Comparison of ENCODE assay signal across 11 cellular contexts in the genomic region with DNA sequence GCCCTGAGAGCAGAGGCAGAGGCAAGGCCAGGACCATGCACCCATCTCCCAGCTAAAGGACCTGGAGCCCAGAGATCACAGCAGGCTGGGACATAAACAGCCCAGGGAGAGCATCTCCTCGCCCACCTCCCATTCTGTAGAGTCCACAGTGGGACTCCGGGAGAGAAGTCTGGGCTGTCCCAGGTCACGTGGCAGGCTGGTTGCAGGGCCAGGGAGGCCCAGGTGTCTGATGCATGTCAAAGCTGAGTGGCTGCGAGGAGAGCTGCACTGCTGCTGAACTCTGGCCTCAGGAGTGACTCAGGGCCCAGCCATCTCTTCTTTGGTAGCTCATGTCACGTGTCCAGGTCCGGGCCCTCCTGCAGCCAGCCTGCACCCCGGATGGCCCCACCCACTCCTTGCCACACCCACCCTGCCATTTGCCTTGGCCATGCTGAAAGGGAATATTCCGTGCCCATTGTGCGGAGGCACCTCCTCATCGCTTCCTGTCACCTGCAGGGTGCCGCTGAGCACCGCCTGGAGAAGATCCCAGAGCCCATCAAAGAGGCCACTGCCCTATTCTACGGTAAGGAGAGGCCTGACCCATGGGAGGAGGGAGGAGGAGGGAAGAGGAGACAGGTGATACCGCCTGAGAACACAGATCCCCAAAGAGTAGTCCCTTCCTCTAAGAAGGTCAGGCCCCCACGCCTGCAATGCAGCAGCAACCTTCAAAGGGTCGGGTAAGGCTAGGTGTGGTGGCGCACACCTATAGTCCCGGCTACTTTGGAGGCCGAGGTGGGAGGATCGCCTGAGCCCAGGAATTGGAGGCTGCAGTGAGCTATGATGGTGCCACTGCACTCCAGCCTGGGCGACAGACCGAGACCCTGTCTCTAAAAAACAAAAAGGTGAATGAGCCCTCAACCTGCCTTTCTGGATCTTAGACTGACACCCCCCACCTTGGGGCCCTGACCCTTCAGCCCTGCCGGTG. TPM values are rescaled to one million over a fixed set of nuclear protein-coding genes. Genes with fewer than 3 reads are reported as not detected.
DNase-seq lines count a peak whose midpoint lies in the region; ATAC-seq and TF ChIP-seq lines count a peak whose summit lies in the region.
"Had no signal": no experiment of that assay in that cellular context is flagged by ENCODE, and none has a peak within 500 bp of the region (broad histone marks: within the 10 kb centered on the region; RNA-seq: fewer than 3 reads in every experiment).

No MANE protein-coding gene starts in this region.

- H4K20me1 ChIP-seq in fibroblast of lung (ENCODE audit: control insufficient read depth, extremely low read depth, insufficient read depth, low read length), result no peaks in the 10 kb centered on the region

- H3K36me3 ChIP-seq in right atrium auricular region (no peaks in the 10 kb centered on the region), Peyer's patch (no peaks in the 10 kb centered on the region), fibroblast of lung (ENCODE audit: control insufficient read depth, insufficient read depth, low read length) (no peaks in the 10 kb centered on the region), transverse colon (no peaks in the 10 kb centered on the region)

- H3K27ac ChIP-seq in right atrium auricular region (no peak overlapping the region), Peyer's patch (peak overlapping the region in 3 of 4 donors; percentile 28 to 67 (median 45)), fibroblast of lung (ENCODE audit: insufficient read depth, low read length) (no peak overlapping the region), transverse colon (peak overlapping the region in 1 of 4 donors; percentile 0)

- H3K27me3 ChIP-seq in right atrium auricular region (no peaks in the 10 kb centered on the region), Peyer's patch (no peaks in the 10 kb centered on the region), fibroblast of lung (ENCODE audit: control insufficient read depth, insufficient read depth, low read length) (no peaks in the 10 kb centered on the region), transverse colon (no peaks in the 10 kb centered on the region)

- H3K79me2 ChIP-seq in fibroblast of lung (ENCODE audit: control insufficient read depth, insufficient read depth, low read length), result no peaks in the 10 kb centered on the region

- H3K4me2 ChIP-seq in fibroblast of lung (ENCODE audit: extremely low read depth, insufficient read depth, low read length), result no peak overlapping the region

- H3K4me3 ChIP-seq in right atrium auricular region (no peak overlapping the region), Peyer's patch (no peak overlapping the region), fibroblast of lung (replicated peaks in 1 of 4; ENCODE audit: control extremely low read depth in 1 of 4, insufficient read depth in 1 of 4, low read depth in 3 of 4, low read length in 4 of 4) (no peak overlapping the region), transverse colon (no peak overlapping the region)

- no peak for ATAC-seq in Right ventricle myocardium inferior
- no peak for ATAC-seq in GM19467 (IDR thresholded peaks at IDR 0.05; ENCODE audit: unreplicated experiment)
- no peak for ATAC-seq in activated T-cell treated with anti-CD3 and anti-CD28 coated beads, Interleukin-2, amount 50 U/mL, for 4 hours
- ATAC-seq: activated CD4-positive, CD25-positive, alpha-beta regulatory T cell treated with anti-CD3 and anti-CD28 coated beads, Interleukin-2, amount 50 U/mL, for 24 hours had no signal

- DNase-seq in Right ventricle myocardium inferior (ENCODE audit: missing footprints) (peak; percentile 43), right atrium auricular region (ENCODE audit: low spot score) (no peak), Peyer's patch (peak in 2 of 3 donors; percentile 91 to 94), fibroblast of lung (ENCODE audit: low read depth in 2 of 2) (peak; percentile 57 to 78), transverse colon (peak; percentile 87), NCI-H82 (lab: John Stamatoyannopoulos, UW) (no peak)
- no peak for DNase-seq in activated T-cell treated with anti-CD3 and anti-CD28 coated beads, Interleukin-2, amount 50 U/mL, for 4 hours
- DNase-seq: activated naive CD4-positive, alpha-beta T cell treated with Interleukin-2 at 50 U/mL for 16 hours had no signal

- H3K27me3 Mint-ChIP-seq in activated T-cell treated with anti-CD3 and anti-CD28 coated beads, Interleukin-2, amount 50 U/mL, for 4 hours (ENCODE audit: low read depth), result no peaks in the 10 kb centered on the region
- H3K27me3 Mint-ChIP-seq: progenitor cell of endocrine pancreas had no signal

- H3K9ac ChIP-seq in fibroblast of lung (ENCODE audit: insufficient read depth, low read length), result no peak overlapping the region

- H2AFZ ChIP-seq in fibroblast of lung (ENCODE audit: low read length), result no peak overlapping the region

- H3K9me3 ChIP-seq in right atrium auricular region (no peaks in the 10 kb centered on the region), Peyer's patch (no peaks in the 10 kb centered on the region), fibroblast of lung (ENCODE audit: control insufficient read depth, insufficient read depth, low read depth, low read length) (no peaks in the 10 kb centered on the region), transverse colon (no peaks in the 10 kb centered on the region)

- H3K36me3 Mint-ChIP-seq in activated T-cell treated with anti-CD3 and anti-CD28 coated beads, Interleukin-2, amount 50 U/mL, for 4 hours (ENCODE audit: insufficient read depth), result no peaks in the 10 kb centered on the region

- TF ChIP-seq CTCF in right atrium auricular region (IDR thresholded peaks at IDR 0.05) (no peak), Peyer's patch (IDR thresholded peaks at IDR 0.05) (peak in 1 of 6 experiments; percentile 1), fibroblast of lung (conservative IDR thresholded peaks at IDR 0.05 in 1 of 2, IDR thresholded peaks at IDR 0.05 in 1 of 2; ENCODE audit: low read depth in 1 of 2, low read length in 2 of 2) (no peak), transverse colon (IDR thresholded peaks at IDR 0.05) (no peak)

- intact Hi-C loops in Right ventricle myocardium inferior (cut with DNase I), result no loop called here
- intact Hi-C loops in transverse colon (cut with DNase I; ENCODE audit: low total_unique reads), result loop anchor here (5.0 kb wide), 1 partner anchor 732 kb away; no protein-coding TSS in a partner anchor

- H3K4me1 ChIP-seq in right atrium auricular region (no peaks in the 10 kb centered on the region), Peyer's patch (peaks cover 0 to 16% (median 2%) of the 10 kb centered on the region in 4 donors), fibroblast of lung (ENCODE audit: control insufficient read depth, extremely low read depth, insufficient read depth, low read length) (peaks cover 11% of the 10 kb centered on the region), transverse colon (peaks cover 0 to 11% (median 2%) of the 10 kb centered on the region in 4 donors)

- no peak for TF ChIP-seq POLR2A in Peyer's patch (IDR thresholded peaks at IDR 0.05)
- no peak for TF ChIP-seq POLR2A in transverse colon (IDR thresholded peaks at IDR 0.05)

- no peak overlapping the region for H3K4me3 Mint-ChIP-seq in activated T-cell treated with anti-CD3 and anti-CD28 coated beads, Interleukin-2, amount 50 U/mL, for 4 hours

- no peak for TF ChIP-seq EP300 in transverse colon (IDR thresholded peaks at IDR 0.05; ENCODE audit: low read depth)

- H3K4me1 Mint-ChIP-seq in activated T-cell treated with anti-CD3 and anti-CD28 coated beads, Interleukin-2, amount 50 U/mL, for 4 hours (ENCODE audit: low read depth), result peaks cover 2% of the 10 kb centered on the region

- WGBS in transverse colon (ENCODE audit: low coverage in 1 of 2), 2 donors, result 59% methylated on average over 23 of the region's 23 CpGs; no CpG with 5 or more reads in 1 of the 2 donors

- no peaks in the 10 kb centered on the region for H3K9me3 Mint-ChIP-seq in activated T-cell treated with anti-CD3 and anti-CD28 coated beads, Interleukin-2, amount 50 U/mL, for 4 hours

- in situ Hi-C loops in transverse colon (cut with MboI; ENCODE audit: low pct_ligation_motif_present in 1 of 4, low pct_unique_long_range_greater_than_20kb in 1 of 4, low sequenced_read_pairs in 3 of 4), result loop anchor here (5.0 to 10.0 kb wide), 2 partner anchors 729 to 732 kb away; no protein-coding TSS in a partner anchor

RNA-seq across cellular contexts. Expression of a gene that starts 12.6 kb away (rescaled TPM):
- total RNA-seq in Right ventricle myocardium inferior (1.2 TPM), right atrium auricular region (1 to 10 TPM; 1.3 to 2.6 TPM), Peyer's patch (10 to 100 TPM in 1 of 4 donors, 1 to 10 TPM in 3; 1.8 to 13.2 (median 2.7) TPM), fibroblast of lung (2.0 and 2.3 TPM in 2 replicates), transverse colon (1 to 10 TPM in 3 of 4 donors, not detected in 1; 2.0 to 7.6 (median 2.2) TPM)
- polyA plus RNA-seq in fibroblast of lung, result 0.18 and 0.43 TPM in 2 replicates
- 0.71 and 1.2 TPM in 2 replicates for polyA plus RNA-seq in fibroblast of lung (2012)
- polyA minus RNA-seq in fibroblast of lung (ENCODE audit: low replicate concordance), result 1.4 and 2.5 TPM in 2 replicates
- 1 to 10 TPM; 2.3 to 3.0 (median 2.6) TPM for total RNA-seq in activated T-cell treated with anti-CD3 and anti-CD28 coated beads, Interleukin-2, amount 50 U/mL, for 4 hours

Comparison
In these comparisons a context has a peak if more than half of its experiments do, and no peak if none do; other contexts are left out.
1. DNase-seq: peak in Right ventricle myocardium inferior (single experiment), Peyer's patch (2 of 3), fibroblast of lung (2 of 2) and transverse colon (single experiment); none in right atrium auricular region (single experiment), NCI-H82 (single experiment) and activated T-cell treated with anti-CD3 and anti-CD28 coated beads, Interleukin-2, amount 50 U/mL, for 4 hours (single experiment).
2. H3K27ac ChIP-seq: peak in Peyer's patch (3 of 4); none in right atrium auricular region (0 of 2) and fibroblast of lung (single experiment).